In the genomic region with DNA sequence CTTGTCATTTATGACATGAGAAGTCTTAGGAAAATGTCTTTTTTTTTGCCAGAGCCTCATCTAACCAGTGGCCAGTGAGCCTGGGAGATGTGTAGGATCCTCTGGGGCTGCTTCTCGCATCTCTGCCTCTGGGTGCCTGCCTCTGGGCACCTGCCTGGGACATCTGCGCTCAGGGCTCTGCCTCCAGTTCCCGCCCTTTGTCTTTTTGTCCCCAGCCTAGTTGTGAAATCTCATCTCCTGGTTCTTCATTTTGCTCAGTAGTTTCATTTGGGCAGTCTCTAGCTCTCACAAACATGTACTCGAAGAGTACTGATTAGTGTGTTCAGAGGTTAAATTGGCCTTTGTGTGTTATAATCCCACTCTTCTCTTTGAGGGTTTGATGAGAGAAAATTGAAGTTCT, we compare ENCODE assay signal across 23 cellular contexts.
"Had no signal": no experiment of that assay in that cellular context is flagged by ENCODE, and none has a peak within 500 bp of the region (broad histone marks: within the 10 kb centered on the region; RNA-seq: fewer than 3 reads in every experiment).

No MANE protein-coding gene starts in this region.

- DNase-seq: activated CD4-positive, alpha-beta T cell treated with anti-CD3 and anti-CD28 coated beads for 48 hours; activated CD4-positive, CD25-positive, alpha-beta regulatory T cell; activated CD8-positive, alpha-beta T cell treated with anti-CD3 and anti-CD28 coated beads for 36 hours; activated naive CD4-positive, alpha-beta T cell treated with Interleukin-2 at 50 U/mL for 16 hours; activated naive CD8-positive, alpha-beta T cell treated with anti-CD3 and anti-CD28 coated beads, Interleukin-2, amount 50 U/mL, for 24 hours; activated T-cell treated with anti-CD3 and anti-CD28 coated beads, Interleukin-2, amount 50 U/mL, for 24 hours; anterior cingulate cortex; caudate nucleus; head of caudate nucleus; left ventricle myocardium superior; mesenchymal stem cell; mucosa of descending colon; naive B cell; ovary; psoas muscle; right cardiac atrium; stimulated activated naive CD8-positive, alpha-beta T cell treated with anti-CD3 and anti-CD28 coated beads, Interleukin-15, amount 100 ng/mL, for 72 hours; T-helper 1 cell; T-helper 9 cell; testis had no signal

- H3K27ac ChIP-seq: ovary, psoas muscle, testis had no signal

- H3K27ac Mint-ChIP-seq: activated CD8-positive, alpha-beta T cell treated with anti-CD3 and anti-CD28 coated beads for 36 hours; activated naive CD8-positive, alpha-beta T cell treated with anti-CD3 and anti-CD28 coated beads, Interleukin-2, amount 50 U/mL, for 24 hours; activated T-cell treated with anti-CD3 and anti-CD28 coated beads, Interleukin-2, amount 50 U/mL, for 24 hours; activated T-helper 2 cell treated with anti-CD3 and anti-CD28 coated beads, Interferon-gamma antibody, Interleukin-2, Interleukin-4, amounts not matched to agents 10 μg/mL and 5 μg/mL and 100 μg/mL, durations not matched to agents 14 hours and 24 hours and 36 hours; stimulated activated naive CD8-positive, alpha-beta T cell treated with anti-CD3 and anti-CD28 coated beads, Interleukin-15, amount 100 ng/mL, for 72 hours had no signal

- H3K36me3 ChIP-seq: ovary had no signal

- H3K27me3 ChIP-seq: ovary, testis had no signal

- H3K9me3 Mint-ChIP-seq: activated CD8-positive, alpha-beta T cell treated with anti-CD3 and anti-CD28 coated beads for 36 hours; activated T-cell treated with anti-CD3 and anti-CD28 coated beads, Interleukin-2, amount 50 U/mL, for 24 hours; activated T-helper 2 cell treated with anti-CD3 and anti-CD28 coated beads, Interferon-gamma antibody, Interleukin-2, Interleukin-4, amounts not matched to agents 10 μg/mL and 5 μg/mL and 100 μg/mL, durations not matched to agents 14 hours and 24 hours and 36 hours; stimulated activated naive CD8-positive, alpha-beta T cell treated with anti-CD3 and anti-CD28 coated beads, Interleukin-15, amount 100 ng/mL, for 72 hours had no signal

- H3K9me3 ChIP-seq: mucosa of descending colon, ovary, psoas muscle, testis had no signal

- H3K4me1 Mint-ChIP-seq: activated naive CD8-positive, alpha-beta T cell treated with anti-CD3 and anti-CD28 coated beads, Interleukin-2, amount 50 U/mL, for 24 hours; naive B cell; stimulated activated naive CD8-positive, alpha-beta T cell treated with anti-CD3 and anti-CD28 coated beads, Interleukin-15, amount 100 ng/mL, for 72 hours had no signal

- H3K4me3 Mint-ChIP-seq: activated CD8-positive, alpha-beta T cell treated with anti-CD3 and anti-CD28 coated beads for 36 hours; activated naive CD8-positive, alpha-beta T cell treated with anti-CD3 and anti-CD28 coated beads, Interleukin-2, amount 50 U/mL, for 24 hours; activated T-cell treated with anti-CD3 and anti-CD28 coated beads, Interleukin-2, amount 50 U/mL, for 24 hours; brain; naive B cell; stimulated activated naive CD8-positive, alpha-beta T cell treated with anti-CD3 and anti-CD28 coated beads, Interleukin-15, amount 100 ng/mL, for 72 hours had no signal

- H3K4me1 ChIP-seq: testis had no signal

- ATAC-seq: activated CD8-positive, alpha-beta T cell treated with anti-CD3 and anti-CD28 coated beads for 36 hours; activated naive CD8-positive, alpha-beta T cell treated with anti-CD3 and anti-CD28 coated beads, Interleukin-2, amount 50 U/mL, for 24 hours; left ventricle myocardium superior; mucosa of descending colon; psoas muscle; right cardiac atrium; stimulated activated naive CD8-positive, alpha-beta T cell treated with anti-CD3 and anti-CD28 coated beads, Interleukin-15, amount 100 ng/mL, for 72 hours had no signal

- H3K4me3 ChIP-seq: mucosa of descending colon, ovary, psoas muscle, skin epidermis, testis had no signal

- H3K36me3 Mint-ChIP-seq: naive B cell had no signal

- H3K27me3 Mint-ChIP-seq: activated CD8-positive, alpha-beta T cell treated with anti-CD3 and anti-CD28 coated beads for 36 hours; activated T-cell treated with anti-CD3 and anti-CD28 coated beads, Interleukin-2, amount 50 U/mL, for 24 hours; stimulated activated naive CD8-positive, alpha-beta T cell treated with anti-CD3 and anti-CD28 coated beads, Interleukin-15, amount 100 ng/mL, for 72 hours had no signal
